Comparison of ENCODE assay signal across 32 cellular contexts in genomic region chr11:122313581-122313980, GRCh38.
"Had no signal": no experiment of that assay in that cellular context is flagged by ENCODE, and none has a peak within 500 bp of the region (broad histone marks: within the 10 kb centered on the region; RNA-seq: fewer than 3 reads in every experiment).

No MANE protein-coding gene starts in this region.

- H3K36me3 ChIP-seq: gastroesophageal sphincter, heart right ventricle, neutrophil, pancreas, right lobe of liver, stomach, thyroid gland had no signal

- DNase-seq: dorsolateral prefrontal cortex; effector CD4-positive, alpha-beta T cell; foreskin fibroblast; glutamatergic neuron; heart right ventricle; hippocampal formation; kidney glomerular epithelial cell; left ventricle myocardium superior; mesenchymal stem cell; mucosa of descending colon; naive B cell; pancreas; retina; right lobe of liver; stimulated activated CD4-positive, alpha-beta T cell treated with anti-CD3 and anti-CD28 coated beads, Interleukin-12 subunit alpha, Interleukin-12 subunit beta, amount 100 ng/mL, for 4 hours; stimulated activated CD4-positive, alpha-beta T cell treated with anti-CD3 and anti-CD28 coated beads, Interleukin-1b, Interleukin-23, amount 100 ng/mL, for 48 hours; stimulated activated CD4-positive, alpha-beta T cell treated with anti-CD3 and anti-CD28 coated beads, Interleukin-4, amount 100 ng/mL, for 1 hour; stimulated activated CD8-positive, alpha-beta memory T cell treated with anti-CD3 and anti-CD28 coated beads, Interleukin-4, amount 100 ng/mL, for 48 hours; stimulated activated naive CD4-positive, alpha-beta T cell treated with Interleukin-2 at 50 U/mL for 16 hours; stomach; thyroid gland had no signal

- ATAC-seq: esophagus mucosa, gastroesophageal sphincter, heart right ventricle, left ventricle myocardium superior, mucosa of descending colon, pancreas, right lobe of liver had no signal

- H3K4me1 Mint-ChIP-seq: naive B cell had no signal

- FAIRE-seq: colon, islet of Langerhans, pancreas had no signal

- H3K9me3 Mint-ChIP-seq: mesothelial cell of epicardium; naive B cell; natural killer cell treated with Interleukin-12 subunit alpha and Interleukin-12 subunit beta and Interleukin-15 and Interleukin-18, amount 100 ng/mL, for 72 hours; neural crest cell; type B pancreatic cell had no signal

- H3K9me3 ChIP-seq: gastroesophageal sphincter, heart right ventricle, mucosa of descending colon, neutrophil, pancreas, right lobe of liver, stomach, thyroid gland had no signal

- H3K4me3 ChIP-seq: dorsolateral prefrontal cortex, gastroesophageal sphincter, heart right ventricle, mucosa of descending colon, pancreas, right lobe of liver, smooth muscle cell, stomach, thyroid gland had no signal

- H3K36me3 Mint-ChIP-seq: mesothelial cell of epicardium; naive B cell; natural killer cell treated with Interleukin-12 subunit alpha and Interleukin-12 subunit beta and Interleukin-15 and Interleukin-18, amount 100 ng/mL, for 72 hours; type B pancreatic cell had no signal

- H3K27ac ChIP-seq: epithelial cell of prostate, gastroesophageal sphincter, heart right ventricle, neutrophil, pancreas, right lobe of liver, stomach, thyroid gland had no signal

- H3K4me3 Mint-ChIP-seq: mesothelial cell of epicardium; naive B cell; natural killer cell treated with Interleukin-12 subunit alpha and Interleukin-12 subunit beta and Interleukin-15 and Interleukin-18, amount 100 ng/mL, for 72 hours; neural crest cell; type B pancreatic cell had no signal

- H3K27me3 ChIP-seq: dorsolateral prefrontal cortex, gastroesophageal sphincter, heart right ventricle, neutrophil, pancreas, right lobe of liver, thyroid gland had no signal

- H3K27ac Mint-ChIP-seq: mesothelial cell of epicardium; naive B cell; natural killer cell treated with Interleukin-12 subunit alpha and Interleukin-12 subunit beta and Interleukin-15 and Interleukin-18, amount 100 ng/mL, for 72 hours; type B pancreatic cell had no signal

- H3K4me1 ChIP-seq: pancreas, right lobe of liver had no signal
